Comparison of ENCODE assay signal across 2 cellular contexts in the genomic region with DNA sequence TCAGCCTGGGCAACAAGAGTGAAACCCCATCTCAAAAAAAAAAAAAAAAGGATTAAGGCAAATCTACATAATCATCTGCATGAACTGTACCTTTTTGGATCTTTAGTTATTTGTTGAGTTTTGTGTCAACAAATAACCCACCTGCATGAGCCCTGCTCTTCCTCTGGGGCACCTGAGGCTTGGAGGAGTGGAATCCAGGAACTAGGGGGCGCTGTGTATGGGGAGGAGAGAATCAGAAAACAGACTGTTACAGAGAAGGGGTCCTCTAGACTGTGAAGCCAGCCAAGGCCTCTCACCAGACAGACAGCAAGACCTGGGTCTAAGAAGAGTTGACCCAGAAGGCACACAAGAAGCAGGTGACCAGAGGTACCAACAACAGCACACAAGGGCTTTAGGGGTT.
TF ChIP-seq lines count a peak whose summit lies in the region.

No MANE protein-coding gene starts in this region.

TF ChIP-seq in SK-N-SH, 30 proteins besides CTCF, POLR2A, EP300 and RAD21 (continued from another document):
- TF ChIP-seq, protein P1, sequence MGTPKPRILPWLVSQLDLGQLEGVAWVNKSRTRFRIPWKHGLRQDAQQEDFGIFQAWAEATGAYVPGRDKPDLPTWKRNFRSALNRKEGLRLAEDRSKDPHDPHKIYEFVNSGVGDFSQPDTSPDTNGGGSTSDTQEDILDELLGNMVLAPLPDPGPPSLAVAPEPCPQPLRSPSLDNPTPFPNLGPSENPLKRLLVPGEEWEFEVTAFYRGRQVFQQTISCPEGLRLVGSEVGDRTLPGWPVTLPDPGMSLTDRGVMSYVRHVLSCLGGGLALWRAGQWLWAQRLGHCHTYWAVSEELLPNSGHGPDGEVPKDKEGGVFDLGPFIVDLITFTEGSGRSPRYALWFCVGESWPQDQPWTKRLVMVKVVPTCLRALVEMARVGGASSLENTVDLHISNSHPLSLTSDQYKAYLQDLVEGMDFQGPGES (IDR thresholded peaks at IDR 0.05; ENCODE audit: low read depth, low read length): no peak
- TF ChIP-seq TCF12 (IDR thresholded peaks at IDR 0.05) (no peak), SMC3 (IDR thresholded peaks at IDR 0.05; ENCODE audit: low read depth, low read length) (no peak), NFIC (IDR thresholded peaks at IDR 0.05; ENCODE audit: borderline replicate concordance) (no peak), RCOR1 (IDR thresholded peaks at IDR 0.05; ENCODE audit: low read length) (no peak), POLR2AphosphoS5 (IDR thresholded peaks at IDR 0.05; ENCODE audit: low read depth, low read length) (no peak), FOXJ3 (CRISPR knock-in tag; IDR thresholded peaks at IDR 0.05) (no peak), FOXM1 (IDR thresholded peaks at IDR 0.05; ENCODE audit: low read depth) (no peak), FOSL2 (IDR thresholded peaks at IDR 0.05; ENCODE audit: borderline replicate concordance, low read depth) (no peak), RXRA (IDR thresholded peaks at IDR 0.05; ENCODE audit: borderline replicate concordance, low read depth) (no peak)

TF ChIP-seq in SK-N-SH treated with all-trans-retinoic acid at 6 μM for 48 hours, 23 proteins besides CTCF, POLR2A, EP300 and RAD21 (continued from another document):
- TF ChIP-seq, protein P2, sequence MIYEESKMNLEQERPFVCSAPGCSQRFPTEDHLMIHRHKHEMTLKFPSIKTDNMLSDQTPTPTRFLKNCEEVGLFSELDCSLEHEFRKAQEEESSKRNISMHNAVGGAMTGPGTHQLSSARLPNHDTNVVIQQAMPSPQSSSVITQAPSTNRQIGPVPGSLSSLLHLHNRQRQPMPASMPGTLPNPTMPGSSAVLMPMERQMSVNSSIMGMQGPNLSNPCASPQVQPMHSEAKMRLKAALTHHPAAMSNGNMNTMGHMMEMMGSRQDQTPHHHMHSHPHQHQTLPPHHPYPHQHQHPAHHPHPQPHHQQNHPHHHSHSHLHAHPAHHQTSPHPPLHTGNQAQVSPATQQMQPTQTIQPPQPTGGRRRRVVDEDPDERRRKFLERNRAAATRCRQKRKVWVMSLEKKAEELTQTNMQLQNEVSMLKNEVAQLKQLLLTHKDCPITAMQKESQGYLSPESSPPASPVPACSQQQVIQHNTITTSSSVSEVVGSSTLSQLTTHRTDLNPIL (CRISPR knock-in tag; IDR thresholded peaks at IDR 0.05; ENCODE audit: low read depth): no peak
- TF ChIP-seq ZFP30 (CRISPR knock-in tag; IDR thresholded peaks at IDR 0.05) (no peak), ZNF70 (CRISPR knock-in tag; IDR thresholded peaks at IDR 0.05) (no peak), BACH2 (CRISPR knock-in tag; IDR thresholded peaks at IDR 0.05; ENCODE audit: borderline replicate concordance) (no peak), ARNTL (CRISPR knock-in tag; IDR thresholded peaks at IDR 0.05; ENCODE audit: borderline replicate concordance, low read depth) (no peak), ZNF8 (CRISPR knock-in tag; IDR thresholded peaks at IDR 0.05) (no peak), ZFP3 (CRISPR knock-in tag; IDR thresholded peaks at IDR 0.05) (no peak), TCF4 (CRISPR knock-in tag; IDR thresholded peaks at IDR 0.05; ENCODE audit: borderline replicate concordance) (no peak), ZNF565 (CRISPR knock-in tag; conservative IDR thresholded peaks at IDR 0.05; ENCODE audit: low read depth) (no peak), SNAI2 (CRISPR knock-in tag; IDR thresholded peaks at IDR 0.05) (no peak), OSR1 (CRISPR knock-in tag; IDR thresholded peaks at IDR 0.05) (no peak), GLIS3 (CRISPR knock-in tag; IDR thresholded peaks at IDR 0.05) (no peak), RARB (CRISPR knock-in tag; IDR thresholded peaks at IDR 0.05) (no peak), ISL1 (CRISPR knock-in tag; IDR thresholded peaks at IDR 0.05) (no peak), TOX (CRISPR knock-in tag; IDR thresholded peaks at IDR 0.05; ENCODE audit: borderline replicate concordance) (no peak)
- TF ChIP-seq, protein P3, sequence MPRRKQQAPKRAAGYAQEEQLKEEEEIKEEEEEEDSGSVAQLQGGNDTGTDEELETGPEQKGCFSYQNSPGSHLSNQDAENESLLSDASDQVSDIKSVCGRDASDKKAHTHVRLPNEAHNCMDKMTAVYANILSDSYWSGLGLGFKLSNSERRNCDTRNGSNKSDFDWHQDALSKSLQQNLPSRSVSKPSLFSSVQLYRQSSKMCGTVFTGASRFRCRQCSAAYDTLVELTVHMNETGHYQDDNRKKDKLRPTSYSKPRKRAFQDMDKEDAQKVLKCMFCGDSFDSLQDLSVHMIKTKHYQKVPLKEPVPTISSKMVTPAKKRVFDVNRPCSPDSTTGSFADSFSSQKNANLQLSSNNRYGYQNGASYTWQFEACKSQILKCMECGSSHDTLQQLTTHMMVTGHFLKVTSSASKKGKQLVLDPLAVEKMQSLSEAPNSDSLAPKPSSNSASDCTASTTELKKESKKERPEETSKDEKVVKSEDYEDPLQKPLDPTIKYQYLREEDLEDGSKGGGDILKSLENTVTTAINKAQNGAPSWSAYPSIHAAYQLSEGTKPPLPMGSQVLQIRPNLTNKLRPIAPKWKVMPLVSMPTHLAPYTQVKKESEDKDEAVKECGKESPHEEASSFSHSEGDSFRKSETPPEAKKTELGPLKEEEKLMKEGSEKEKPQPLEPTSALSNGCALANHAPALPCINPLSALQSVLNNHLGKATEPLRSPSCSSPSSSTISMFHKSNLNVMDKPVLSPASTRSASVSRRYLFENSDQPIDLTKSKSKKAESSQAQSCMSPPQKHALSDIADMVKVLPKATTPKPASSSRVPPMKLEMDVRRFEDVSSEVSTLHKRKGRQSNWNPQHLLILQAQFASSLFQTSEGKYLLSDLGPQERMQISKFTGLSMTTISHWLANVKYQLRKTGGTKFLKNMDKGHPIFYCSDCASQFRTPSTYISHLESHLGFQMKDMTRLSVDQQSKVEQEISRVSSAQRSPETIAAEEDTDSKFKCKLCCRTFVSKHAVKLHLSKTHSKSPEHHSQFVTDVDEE (CRISPR knock-in tag; IDR thresholded peaks at IDR 0.05): no peak
- TF ChIP-seq, protein P4, sequence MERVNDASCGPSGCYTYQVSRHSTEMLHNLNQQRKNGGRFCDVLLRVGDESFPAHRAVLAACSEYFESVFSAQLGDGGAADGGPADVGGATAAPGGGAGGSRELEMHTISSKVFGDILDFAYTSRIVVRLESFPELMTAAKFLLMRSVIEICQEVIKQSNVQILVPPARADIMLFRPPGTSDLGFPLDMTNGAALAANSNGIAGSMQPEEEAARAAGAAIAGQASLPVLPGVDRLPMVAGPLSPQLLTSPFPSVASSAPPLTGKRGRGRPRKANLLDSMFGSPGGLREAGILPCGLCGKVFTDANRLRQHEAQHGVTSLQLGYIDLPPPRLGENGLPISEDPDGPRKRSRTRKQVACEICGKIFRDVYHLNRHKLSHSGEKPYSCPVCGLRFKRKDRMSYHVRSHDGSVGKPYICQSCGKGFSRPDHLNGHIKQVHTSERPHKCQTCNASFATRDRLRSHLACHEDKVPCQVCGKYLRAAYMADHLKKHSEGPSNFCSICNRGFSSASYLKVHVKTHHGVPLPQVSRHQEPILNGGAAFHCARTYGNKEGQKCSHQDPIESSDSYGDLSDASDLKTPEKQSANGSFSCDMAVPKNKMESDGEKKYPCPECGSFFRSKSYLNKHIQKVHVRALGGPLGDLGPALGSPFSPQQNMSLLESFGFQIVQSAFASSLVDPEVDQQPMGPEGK (CRISPR knock-in tag; IDR thresholded peaks at IDR 0.05; ENCODE audit: borderline replicate concordance): no peak
- TF ChIP-seq, protein P5, sequence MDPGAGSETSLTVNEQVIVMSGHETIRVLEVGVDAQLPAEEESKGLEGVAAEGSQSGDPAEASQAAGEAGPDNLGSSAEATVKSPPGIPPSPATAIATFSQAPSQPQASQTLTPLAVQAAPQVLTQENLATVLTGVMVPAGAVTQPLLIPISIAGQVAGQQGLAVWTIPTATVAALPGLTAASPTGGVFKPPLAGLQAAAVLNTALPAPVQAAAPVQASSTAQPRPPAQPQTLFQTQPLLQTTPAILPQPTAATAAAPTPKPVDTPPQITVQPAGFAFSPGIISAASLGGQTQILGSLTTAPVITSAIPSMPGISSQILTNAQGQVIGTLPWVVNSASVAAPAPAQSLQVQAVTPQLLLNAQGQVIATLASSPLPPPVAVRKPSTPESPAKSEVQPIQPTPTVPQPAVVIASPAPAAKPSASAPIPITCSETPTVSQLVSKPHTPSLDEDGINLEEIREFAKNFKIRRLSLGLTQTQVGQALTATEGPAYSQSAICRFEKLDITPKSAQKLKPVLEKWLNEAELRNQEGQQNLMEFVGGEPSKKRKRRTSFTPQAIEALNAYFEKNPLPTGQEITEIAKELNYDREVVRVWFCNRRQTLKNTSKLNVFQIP (CRISPR knock-in tag; IDR thresholded peaks at IDR 0.05; ENCODE audit: borderline replicate concordance, low read depth): no peak
